8 cellular contexts compared by ENCODE assay signal in the genomic region with DNA sequence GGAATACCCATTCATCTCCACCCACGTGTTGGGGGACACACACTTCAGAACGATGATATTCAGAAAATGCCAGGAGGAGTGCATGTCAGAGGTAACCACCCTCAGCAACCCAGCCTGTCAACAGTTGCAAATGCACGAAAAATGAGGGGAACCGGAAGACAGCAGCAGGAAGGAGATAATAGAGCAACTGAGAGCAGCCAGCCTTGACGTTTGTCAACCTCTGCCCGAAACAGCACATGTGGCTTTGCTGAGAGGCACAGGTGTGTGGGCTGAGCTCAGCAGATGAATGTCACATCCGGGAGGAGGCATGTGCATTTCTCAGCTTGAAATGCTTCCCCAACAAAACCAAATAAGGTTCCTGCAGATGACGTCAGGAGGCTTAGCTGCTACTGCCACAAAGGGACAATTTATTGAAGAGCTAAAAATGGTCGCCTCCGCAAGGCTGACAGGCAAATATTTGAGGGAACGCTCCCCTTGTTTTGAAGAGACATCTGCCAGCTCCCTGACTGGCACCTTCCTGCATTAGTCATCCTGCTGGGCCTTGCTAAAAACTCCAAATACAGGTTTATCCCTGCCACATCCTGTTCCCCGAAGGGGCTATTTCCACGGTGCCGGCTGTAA.
DNase-seq lines count a peak whose midpoint lies in the region; ATAC-seq, FAIRE-seq and TF ChIP-seq lines count a peak whose summit lies in the region.

No MANE protein-coding gene starts in this region.

- CTCF ChIA-PET in activated CD8-positive, alpha-beta T cell treated with anti-CD3 and anti-CD28 coated beads, Interleukin-2, amount 10 ng/mL, durations not matched to agents 7 days and 5 days (lab: Charles Lee) = interaction anchor here (1.0 to 1.3 kb wide), 2 partner anchors 12 to 18 kb away, joined by 3 to 4 read pairs; no protein-coding TSS in a partner anchor

- POLR2A ChIA-PET in activated CD8-positive, alpha-beta T cell treated with anti-CD3 and anti-CD28 coated beads, Interleukin-2, amount 10 ng/mL, durations not matched to agents 7 days and 5 days (lab: Charles Lee) = interaction anchor here (0.7 to 1.2 kb wide), 2 partner anchors 12 to 449 kb away, joined by 3 read pairs; partner anchors contain the start of gene DDX1

- no peak overlapping the region for H3K4me3 Mint-ChIP-seq in GM23338
- peak overlapping the region; percentile 41 for H3K4me3 Mint-ChIP-seq in activated CD8-positive, alpha-beta T cell treated with anti-CD3 and anti-CD28 coated beads, Interleukin-2, amount 10 ng/mL, durations not matched to agents 7 days and 5 days
- H3K4me3 Mint-ChIP-seq in stimulated activated naive CD8-positive, alpha-beta T cell treated with anti-CD3 and anti-CD28 coated beads, Interleukin-15, amount 100 ng/mL, for 72 hours = peak overlapping the region; percentile 13 to 46

- H3K4me3 ChIP-seq in GM23338 (no peak overlapping the region), NB4 (ENCODE audit: low read depth, low read length) (no peak overlapping the region)

- peaks cover 13% of the 10 kb centered on the region for H3K4me1 Mint-ChIP-seq in GM23338
- H3K4me1 Mint-ChIP-seq in activated CD8-positive, alpha-beta T cell treated with anti-CD3 and anti-CD28 coated beads, Interleukin-2, amount 10 ng/mL, durations not matched to agents 7 days and 5 days (ENCODE audit: low read depth) = peaks cover 24% of the 10 kb centered on the region
- peaks cover 26% of the 10 kb centered on the region for H3K4me1 Mint-ChIP-seq in stimulated activated naive CD8-positive, alpha-beta T cell treated with anti-CD3 and anti-CD28 coated beads, Interleukin-15, amount 100 ng/mL, for 72 hours

- no peaks in the 10 kb centered on the region for H4K20me1 ChIP-seq in GM23338 (replicated peaks; ENCODE audit: insufficient read depth)

- no peak for ATAC-seq in GM23338
- ATAC-seq in activated CD8-positive, alpha-beta T cell treated with anti-CD3 and anti-CD28 coated beads, Interleukin-2, amount 10 ng/mL, durations not matched to agents 7 days and 5 days = peak; percentile 98
- ATAC-seq in stimulated activated naive CD8-positive, alpha-beta T cell treated with anti-CD3 and anti-CD28 coated beads, Interleukin-15, amount 100 ng/mL, for 72 hours = peak; percentile 99

- no peaks in the 10 kb centered on the region for H3K9me3 Mint-ChIP-seq in GM23338
- peaks cover 6% of the 10 kb centered on the region for H3K9me3 Mint-ChIP-seq in activated CD8-positive, alpha-beta T cell treated with anti-CD3 and anti-CD28 coated beads, Interleukin-2, amount 10 ng/mL, durations not matched to agents 7 days and 5 days (ENCODE audit: insufficient read depth)
- H3K9me3 Mint-ChIP-seq in stimulated activated naive CD8-positive, alpha-beta T cell treated with anti-CD3 and anti-CD28 coated beads, Interleukin-15, amount 100 ng/mL, for 72 hours = peaks cover 7 to 14% of the 10 kb centered on the region in 2 donors

- no peaks in the 10 kb centered on the region for H3K79me2 ChIP-seq in GM23338 (replicated peaks; ENCODE audit: insufficient read depth)

- H3K27me3 ChIP-seq in GM23338 (ENCODE audit: insufficient read depth) = no peaks in the 10 kb centered on the region

- TF ChIP-seq POLR2A in GM12891 (IDR thresholded peaks at IDR 0.05; ENCODE audit: low read depth, low read length) = no peak
- TF ChIP-seq POLR2A in NB4 (IDR thresholded peaks at IDR 0.05; ENCODE audit: extremely low read depth, insufficient read length) = no peak

- peak overlapping the region; percentile 52; the same call in 1 of the 2 replicates for H2AFZ ChIP-seq in GM23338

- no peaks in the 10 kb centered on the region for H3F3A ChIP-seq in GM23338 (replicated peaks; ENCODE audit: low read depth)

- DNase-seq in GM12891 (ENCODE audit: insufficient read length, low spot score) = peak; percentile 66
- DNase-seq in GM23338 (ENCODE audit: low spot score) = no peak
- DNase-seq in NB4 (ENCODE audit: low read depth) = peak; percentile 12
- DNase-seq in activated CD8-positive, alpha-beta T cell treated with anti-CD3 and anti-CD28 coated beads, Interleukin-2, amount 10 ng/mL, durations not matched to agents 7 days and 5 days = peak; percentile 86
- peak; percentile 49 for DNase-seq in kidney tubule cell (ENCODE audit: low spot score)
- peak; percentile 75 to 88 for DNase-seq in stimulated activated naive CD8-positive, alpha-beta T cell treated with anti-CD3 and anti-CD28 coated beads, Interleukin-15, amount 100 ng/mL, for 72 hours
- DNase-seq in HK-2 (ENCODE audit: unreplicated experiment) = no peak
- DNase-seq in NCI-H82 (lab: John Stamatoyannopoulos, UW) = no peak

- H3K36me3 ChIP-seq in GM23338 (ENCODE audit: insufficient read depth) = no peaks in the 10 kb centered on the region

- H3K4me1 ChIP-seq in GM23338 (ENCODE audit: insufficient read depth) = no peaks in the 10 kb centered on the region; the same call in 1 of the 2 replicates

- no peaks in the 10 kb centered on the region; the same call in 2 of the 3 replicates for H3K36me3 Mint-ChIP-seq in GM23338 (ENCODE audit: low read depth)
- H3K36me3 Mint-ChIP-seq in activated CD8-positive, alpha-beta T cell treated with anti-CD3 and anti-CD28 coated beads, Interleukin-2, amount 10 ng/mL, durations not matched to agents 7 days and 5 days (ENCODE audit: low read depth) = peaks cover 4% of the 10 kb centered on the region

- TF ChIP-seq CTCF in GM23338 (conservative IDR thresholded peaks at IDR 0.05; ENCODE audit: low read depth in 2 of 2) = no peak
- no peak for TF ChIP-seq CTCF in NB4 (IDR thresholded peaks at IDR 0.05; ENCODE audit: low read depth, low read length)

- peaks cover 2% of the 10 kb centered on the region for H3K27me3 Mint-ChIP-seq in GM23338 (ENCODE audit: insufficient read depth, low read depth, poor library complexity)
- H3K27me3 Mint-ChIP-seq in activated CD8-positive, alpha-beta T cell treated with anti-CD3 and anti-CD28 coated beads, Interleukin-2, amount 10 ng/mL, durations not matched to agents 7 days and 5 days (ENCODE audit: low read depth) = no peaks in the 10 kb centered on the region
- H3K27me3 Mint-ChIP-seq in stimulated activated naive CD8-positive, alpha-beta T cell treated with anti-CD3 and anti-CD28 coated beads, Interleukin-15, amount 100 ng/mL, for 72 hours = no peaks in the 10 kb centered on the region

- FAIRE-seq in GM12891 (lab: Jason Lieb, UNC) = peak; percentile 98

- no peak overlapping the region; the same call in 1 of the 2 replicates for H3K27ac Mint-ChIP-seq in GM23338
- H3K27ac Mint-ChIP-seq in activated CD8-positive, alpha-beta T cell treated with anti-CD3 and anti-CD28 coated beads, Interleukin-2, amount 10 ng/mL, durations not matched to agents 7 days and 5 days = peak overlapping the region; percentile 88
- peak overlapping the region; percentile 49 to 92 for H3K27ac Mint-ChIP-seq in stimulated activated naive CD8-positive, alpha-beta T cell treated with anti-CD3 and anti-CD28 coated beads, Interleukin-15, amount 100 ng/mL, for 72 hours

- no peaks in the 10 kb centered on the region for H3K9me2 ChIP-seq in GM23338 (ENCODE audit: insufficient read depth)

- 0 out of 2 replicates have a peak overlapping the region, but pooled peaks have one; percentile 43 for H3K4me2 ChIP-seq in GM23338

- no peak overlapping the region for H3K27ac ChIP-seq in GM23338 (ENCODE audit: low read depth)

TF ChIP-seq in GM12891, 5 proteins besides CTCF, POLR2A, EP300 and RAD21:
- TF ChIP-seq PAX5 (IDR thresholded peaks at IDR 0.05; ENCODE audit: insufficient read depth, low read length, severe bottlenecking) (peak; percentile 98), POU2F2 (IDR thresholded peaks at IDR 0.05; ENCODE audit: low read depth, low read length) (peak; percentile 72), SPI1 (IDR thresholded peaks at IDR 0.05; ENCODE audit: low read depth, low read length) (peak; percentile 46; the same call in 1 of the 2 replicates), POLR2AphosphoS5 (IDR thresholded peaks at IDR 0.05; ENCODE audit: low read depth, low read length) (no peak)

TF ChIP-seq in GM23338, 12 proteins besides CTCF, POLR2A, EP300 and RAD21 (continues in another document):
- TF ChIP-seq JUNB (IDR thresholded peaks at IDR 0.05; ENCODE audit: unreplicated experiment) (no peak), ETS1 (IDR thresholded peaks at IDR 0.05) (no peak), EZH2 (IDR thresholded peaks at IDR 0.05; ENCODE audit: low read depth, unreplicated experiment) (no peak), ZNF331 (CRISPR knock-in tag; IDR thresholded peaks at IDR 0.05; ENCODE audit: low read depth) (no peak), POLR2AphosphoS5 (IDR thresholded peaks at IDR 0.05; ENCODE audit: low read depth) (no peak), REST (IDR thresholded peaks at IDR 0.05; ENCODE audit: unreplicated experiment) (no peak)

Comparison
In these comparisons a context has a peak if more than half of its experiments do, and no peak if none do; other contexts are left out.
1. DNase-seq: peak in GM12891 (single experiment), NB4 (single experiment), activated CD8-positive, alpha-beta T cell treated with anti-CD3 and anti-CD28 coated beads, Interleukin-2, amount 10 ng/mL, durations not matched to agents 7 days and 5 days (single experiment), kidney tubule cell (single experiment) and stimulated activated naive CD8-positive, alpha-beta T cell treated with anti-CD3 and anti-CD28 coated beads, Interleukin-15, amount 100 ng/mL, for 72 hours (2 of 2); none in GM23338 (single experiment), HK-2 (single experiment) and NCI-H82 (single experiment).